Comparison of ENCODE assay signal across 8 cellular contexts in the genomic region with DNA sequence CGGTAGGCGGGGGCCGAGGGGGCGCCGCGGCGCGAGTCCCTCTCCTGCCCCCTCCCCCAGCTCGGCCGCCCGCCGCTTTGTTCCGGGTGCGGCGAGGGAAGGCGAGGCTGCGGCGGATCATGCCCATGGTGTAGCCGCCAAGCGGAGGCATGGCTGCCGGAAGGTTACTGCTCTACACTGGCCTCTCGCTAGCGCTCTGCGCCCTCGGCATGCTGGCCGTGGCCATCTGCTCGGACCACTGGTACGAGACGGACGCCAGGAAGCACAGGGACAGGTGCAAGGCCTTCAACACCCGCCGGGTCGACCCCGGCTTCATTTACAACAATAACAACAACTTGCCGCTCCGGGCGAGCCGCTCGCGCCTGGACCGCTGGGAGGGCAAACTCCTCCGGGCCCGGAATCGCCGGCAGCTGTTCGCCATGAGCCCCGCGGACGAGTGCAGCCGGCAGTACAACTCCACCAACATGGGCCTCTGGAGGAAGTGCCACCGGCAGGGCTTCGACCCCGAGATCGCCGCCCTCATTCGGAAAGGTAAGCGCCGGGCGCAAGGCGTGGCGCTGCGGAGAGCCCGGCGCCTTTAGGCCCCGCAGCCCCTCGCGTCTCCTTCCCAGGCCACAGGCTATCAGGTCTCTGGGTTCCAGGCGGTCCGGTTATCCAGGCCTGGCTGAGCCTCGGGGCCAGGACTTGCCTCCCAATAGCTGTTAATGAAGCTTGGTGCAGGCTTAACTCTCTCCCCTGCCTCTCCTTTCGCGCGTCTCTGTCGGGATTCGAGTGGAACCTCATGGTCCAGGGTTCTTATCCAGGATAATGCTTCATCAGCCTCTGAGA. TPM values are rescaled to one million over a fixed set of nuclear protein-coding genes. Genes with fewer than 3 reads are reported as not detected.
DNase-seq lines count a peak whose midpoint lies in the region; ATAC-seq and TF ChIP-seq lines count a peak whose summit lies in the region.

No MANE protein-coding gene starts in this region.

- no peaks in the 10 kb centered on the region for H3K4me1 Mint-ChIP-seq in type B pancreatic cell (ENCODE audit: unreplicated experiment)

- H3K27ac ChIP-seq in duodenal mucosa (ENCODE audit: low read depth, low read length) (no peak overlapping the region), mesodermal cell (ENCODE audit: low read depth, low read length, severe bottlenecking) (no peak overlapping the region)

- H3K27me3 Mint-ChIP-seq in type B pancreatic cell, result peaks cover 39% of the 10 kb centered on the region

- ATAC-seq in HG03469 (IDR thresholded peaks at IDR 0.05; ENCODE audit: unreplicated experiment), result no peak

- H3K9me3 Mint-ChIP-seq in type B pancreatic cell, result no peaks in the 10 kb centered on the region

- H3K4me3 Mint-ChIP-seq in type B pancreatic cell, result peak overlapping the region; percentile 89

- H3K36me3 Mint-ChIP-seq in type B pancreatic cell, result no peaks in the 10 kb centered on the region

- H3K27ac Mint-ChIP-seq in type B pancreatic cell, result no peak overlapping the region

- peak overlapping the region; percentile 38 for H3K4me3 ChIP-seq in GM12864 (ENCODE audit: low read depth, low read length)
- H3K4me3 ChIP-seq in duodenal mucosa (ENCODE audit: low read depth in 1 of 2, low read length in 2 of 2), result peak overlapping the region; percentile 60 to 66
- H3K4me3 ChIP-seq in mesodermal cell (ENCODE audit: extremely low read depth, insufficient read depth, low read length, poor library complexity, severe bottlenecking), result peak overlapping the region; percentile 41

- no peak overlapping the region for H3K9ac ChIP-seq in duodenal mucosa (ENCODE audit: low read depth in 1 of 2, low read length in 2 of 2)

- in situ Hi-C loops in ACHN (cut with HindIII; ENCODE audit: low pct_ligation_motif_present, low pct_unique_long_range_greater_than_20kb, low sequenced_read_pairs), result no loop called here

- H3K9me3 ChIP-seq in duodenal mucosa (ENCODE audit: control insufficient read depth in 1 of 2, low read length in 2 of 2) (no peaks in the 10 kb centered on the region), mesodermal cell (ENCODE audit: control insufficient read depth, low read length) (no peaks in the 10 kb centered on the region)

- TF ChIP-seq CTCF in GM12864 (IDR thresholded peaks at IDR 0.05; ENCODE audit: low read depth, low read length, missing control alignments) (no peak), type B pancreatic cell (conservative IDR thresholded peaks at IDR 0.05) (no peak)

- 1% methylated on average over 67 to 70 of the region's 75 CpGs for WGBS in mesodermal cell (ENCODE audit: insufficient coverage in 2 of 2), 2 experiments

- peaks cover 65 to 66% of the 10 kb centered on the region in 2 donors for H3K27me3 ChIP-seq in duodenal mucosa (ENCODE audit: control insufficient read depth in 1 of 2, insufficient read depth in 2 of 2, low read length in 2 of 2)

- H3K4me1 ChIP-seq in duodenal mucosa (ENCODE audit: control insufficient read depth in 1 of 2, insufficient read depth in 2 of 2, low read length in 2 of 2), result peaks cover 14 to 20% of the 10 kb centered on the region in 2 donors
- peaks cover 14% of the 10 kb centered on the region for H3K4me1 ChIP-seq in mesodermal cell (ENCODE audit: control insufficient read depth, insufficient read depth, low read length, poor library complexity, severe bottlenecking)

- H3K36me3 ChIP-seq in duodenal mucosa (ENCODE audit: control insufficient read depth in 1 of 2, insufficient read depth in 2 of 2, low read length in 2 of 2) (no peaks in the 10 kb centered on the region), mesodermal cell (ENCODE audit: control insufficient read depth, insufficient read depth, low read length) (no peaks in the 10 kb centered on the region)

- DNase-seq in ACHN (peak; percentile 53), GM12864 (ENCODE audit: low read depth) (no peak), SHP77 (lab: John Stamatoyannopoulos, UW) (peak; percentile 65 to 74), type B pancreatic cell (ENCODE audit: extremely low spot score, unreplicated experiment) (peak; percentile 68), globus pallidus (ENCODE audit: low spot score) (no peak)

RNA-seq across cellular contexts. Expression of a gene that starts 0.5 kb away (rescaled TPM):
- polyA plus RNA-seq in mesodermal cell (2013, experiment 1 of 2), result 0.81 TPM
- 0.86 TPM for polyA plus RNA-seq in mesodermal cell (2013, experiment 2 of 2)
- total RNA-seq in type B pancreatic cell (ENCODE audit: low replicate concordance), result 4.7 and 8.7 TPM in 2 replicates

RNA-seq across cellular contexts. Expression of a gene that starts 59.6 kb away (rescaled TPM):
- 39.7 TPM for polyA plus RNA-seq in mesodermal cell (2013, experiment 1 of 2)
- 48.2 TPM for polyA plus RNA-seq in mesodermal cell (2013, experiment 2 of 2)
- total RNA-seq in type B pancreatic cell (ENCODE audit: low replicate concordance), result 58.1 and 74.6 TPM in 2 replicates

Comparison
In these comparisons a context has a peak if more than half of its experiments do, and no peak if none do; other contexts are left out.
1. DNase-seq: peak in ACHN (single experiment), SHP77 (2 of 2) and type B pancreatic cell (single experiment); none in GM12864 (single experiment) and globus pallidus (single experiment).
2. Peak in every context shown above with its lines, with median percentiles within 50 percentile points of each other: H3K4me3 ChIP-seq.